ENCODE assay signal across 25 cellular contexts in the genomic region with DNA sequence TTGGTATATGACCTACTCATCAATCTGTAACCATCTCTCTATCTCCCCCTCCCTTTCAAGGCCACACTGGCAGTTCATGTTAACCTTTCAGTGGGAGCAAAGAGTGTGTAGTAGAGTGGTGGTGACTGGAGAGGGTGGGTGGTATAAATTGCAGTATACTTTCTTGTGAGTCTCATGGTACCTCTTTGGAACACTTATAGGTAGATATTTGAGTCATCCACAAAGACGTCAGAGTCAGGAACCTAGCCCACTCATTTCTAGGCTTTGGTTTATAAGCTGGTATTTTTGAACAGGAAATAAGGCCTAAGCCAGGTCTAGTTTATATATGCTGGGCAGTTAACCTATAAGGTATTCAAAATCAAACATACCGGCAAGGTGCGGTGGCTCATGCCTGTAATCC. TPM values are rescaled to one million over a fixed set of nuclear protein-coding genes. Genes with fewer than 3 reads are reported as not detected.
DNase-seq lines count a peak whose midpoint lies in the region; ATAC-seq lines count a peak whose summit lies in the region.
"Had no signal": no experiment of that assay in that cellular context is flagged by ENCODE, and none has a peak within 500 bp of the region (broad histone marks: within the 10 kb centered on the region; RNA-seq: fewer than 3 reads in every experiment).

No MANE protein-coding gene starts in this region.

- ATAC-seq in HG02759 (IDR thresholded peaks at IDR 0.05; ENCODE audit: unreplicated experiment) (peak; percentile 47), HG02973 (IDR thresholded peaks at IDR 0.05; ENCODE audit: unreplicated experiment) (no peak), HG03196 (IDR thresholded peaks at IDR 0.05; ENCODE audit: unreplicated experiment) (no peak)
- ATAC-seq: gastrocnemius medialis, Panc1 had no signal

- peak overlapping the region; percentile 58 for H3K27ac Mint-ChIP-seq in activated T-helper 1 cell treated with anti-CD3 and anti-CD28 coated beads, Interleukin-12 subunit alpha, Interleukin-12 subunit beta, Interleukin-2, Interleukin-4 antibody, amounts not matched to agents 30 ng/mL and 10 ng/mL and 1 ng/mL, durations not matched to agents 14 hours and 24 hours and 36 hours
- H3K27ac Mint-ChIP-seq: activated B cell treated with CpG ODN at 0.5 μM for 24 hours; activated naive CD4-positive, alpha-beta T cell treated with anti-CD3 and anti-CD28 coated beads, Interleukin-2, amount 10 ng/mL, durations not matched to agents 7 days and 5 days; CD14-positive monocyte; memory B cell; progenitor cell of endocrine pancreas had no signal

- DNase-seq in stimulated activated CD4-positive, alpha-beta T cell treated with anti-CD3 and anti-CD28 coated beads, Interleukin-15, amount 100 ng/mL, for 24 hours, result peak; percentile 9
- DNase-seq in stimulated activated CD4-positive, alpha-beta T cell treated with anti-CD3 and anti-CD28 coated beads, Interleukin-4, amount 100 ng/mL, for 1 hour, result no peak
- no peak for DNase-seq in activated T-helper 1 cell treated with anti-CD3 and anti-CD28 coated beads, Interleukin-12 subunit alpha, Interleukin-12 subunit beta, Interleukin-2, Interleukin-4 antibody, amounts not matched to agents 30 ng/mL and 10 ng/mL and 1 ng/mL, durations not matched to agents 14 hours and 24 hours and 36 hours (ENCODE audit: low spot score)
- no peak for DNase-seq in NCI-H1436 (lab: John Stamatoyannopoulos, UW)
- DNase-seq: activated B cell treated with CpG ODN at 0.5 μM for 24 hours; activated naive CD4-positive, alpha-beta T cell treated with anti-CD3 and anti-CD28 coated beads, Interleukin-2, amount 10 ng/mL, durations not matched to agents 7 days and 5 days; anterior cingulate cortex; Calu3; cortex of kidney; esophagus squamous epithelium; gastrocnemius medialis; Kasumi-1; NCI-H1048; NCI-H187 treated with DMSO at 0.1 percent for 48 hours; NCI-H526; SIG-M5; sigmoid colon; SW 1271 had no signal

- no peaks in the 10 kb centered on the region for H3K4me1 Mint-ChIP-seq in activated T-helper 1 cell treated with anti-CD3 and anti-CD28 coated beads, Interleukin-12 subunit alpha, Interleukin-12 subunit beta, Interleukin-2, Interleukin-4 antibody, amounts not matched to agents 30 ng/mL and 10 ng/mL and 1 ng/mL, durations not matched to agents 14 hours and 24 hours and 36 hours (ENCODE audit: low read depth)
- H3K4me1 Mint-ChIP-seq: activated B cell treated with CpG ODN at 0.5 μM for 24 hours; activated naive CD4-positive, alpha-beta T cell treated with anti-CD3 and anti-CD28 coated beads, Interleukin-2, amount 10 ng/mL, durations not matched to agents 7 days and 5 days; CD14-positive monocyte had no signal

- H3K36me3 Mint-ChIP-seq in activated T-helper 1 cell treated with anti-CD3 and anti-CD28 coated beads, Interleukin-12 subunit alpha, Interleukin-12 subunit beta, Interleukin-2, Interleukin-4 antibody, amounts not matched to agents 30 ng/mL and 10 ng/mL and 1 ng/mL, durations not matched to agents 14 hours and 24 hours and 36 hours (ENCODE audit: low read depth), result peaks cover 3% of the 10 kb centered on the region
- H3K36me3 Mint-ChIP-seq: memory B cell had no signal

- no peaks in the 10 kb centered on the region for H3K9me3 Mint-ChIP-seq in activated T-helper 1 cell treated with anti-CD3 and anti-CD28 coated beads, Interleukin-12 subunit alpha, Interleukin-12 subunit beta, Interleukin-2, Interleukin-4 antibody, amounts not matched to agents 30 ng/mL and 10 ng/mL and 1 ng/mL, durations not matched to agents 14 hours and 24 hours and 36 hours
- H3K9me3 Mint-ChIP-seq: activated B cell treated with CpG ODN at 0.5 μM for 24 hours; activated naive CD4-positive, alpha-beta T cell treated with anti-CD3 and anti-CD28 coated beads, Interleukin-2, amount 10 ng/mL, durations not matched to agents 7 days and 5 days; CD14-positive monocyte; memory B cell had no signal

- H3K27me3 Mint-ChIP-seq in activated T-helper 1 cell treated with anti-CD3 and anti-CD28 coated beads, Interleukin-12 subunit alpha, Interleukin-12 subunit beta, Interleukin-2, Interleukin-4 antibody, amounts not matched to agents 30 ng/mL and 10 ng/mL and 1 ng/mL, durations not matched to agents 14 hours and 24 hours and 36 hours (ENCODE audit: insufficient read depth), result no peaks in the 10 kb centered on the region
- H3K27me3 Mint-ChIP-seq: activated B cell treated with CpG ODN at 0.5 μM for 24 hours; activated naive CD4-positive, alpha-beta T cell treated with anti-CD3 and anti-CD28 coated beads, Interleukin-2, amount 10 ng/mL, durations not matched to agents 7 days and 5 days; memory B cell; progenitor cell of endocrine pancreas had no signal

- no peak overlapping the region for H3K4me3 Mint-ChIP-seq in activated T-helper 1 cell treated with anti-CD3 and anti-CD28 coated beads, Interleukin-12 subunit alpha, Interleukin-12 subunit beta, Interleukin-2, Interleukin-4 antibody, amounts not matched to agents 30 ng/mL and 10 ng/mL and 1 ng/mL, durations not matched to agents 14 hours and 24 hours and 36 hours
- H3K4me3 Mint-ChIP-seq: activated B cell treated with CpG ODN at 0.5 μM for 24 hours; activated naive CD4-positive, alpha-beta T cell treated with anti-CD3 and anti-CD28 coated beads, Interleukin-2, amount 10 ng/mL, durations not matched to agents 7 days and 5 days; CD14-positive monocyte; memory B cell had no signal

- intact Hi-C loops in activated T-helper 1 cell treated with anti-CD3 and anti-CD28 coated beads, Interleukin-12 subunit alpha, Interleukin-12 subunit beta, Interleukin-2, Interleukin-4 antibody, amounts not matched to agents 30 ng/mL and 10 ng/mL and 1 ng/mL, durations not matched to agents 14 hours and 24 hours and 36 hours (cut with micrococcal nuclease), result loop anchor here (1.0 to 2.0 kb wide), 2 partner anchors 36 to 37 kb away; a partner anchor contains a TSS

RNA-seq across cellular contexts. Expression of a gene that starts 36.3 kb away (rescaled TPM):
- total RNA-seq in activated T-helper 1 cell treated with anti-CD3 and anti-CD28 coated beads, Interleukin-12 subunit alpha, Interleukin-12 subunit beta, Interleukin-2, Interleukin-4 antibody, amounts not matched to agents 30 ng/mL and 10 ng/mL and 1 ng/mL, durations not matched to agents 14 hours and 24 hours and 36 hours, result 30.5 and 31.4 TPM in 2 replicates
